In the genomic region with DNA sequence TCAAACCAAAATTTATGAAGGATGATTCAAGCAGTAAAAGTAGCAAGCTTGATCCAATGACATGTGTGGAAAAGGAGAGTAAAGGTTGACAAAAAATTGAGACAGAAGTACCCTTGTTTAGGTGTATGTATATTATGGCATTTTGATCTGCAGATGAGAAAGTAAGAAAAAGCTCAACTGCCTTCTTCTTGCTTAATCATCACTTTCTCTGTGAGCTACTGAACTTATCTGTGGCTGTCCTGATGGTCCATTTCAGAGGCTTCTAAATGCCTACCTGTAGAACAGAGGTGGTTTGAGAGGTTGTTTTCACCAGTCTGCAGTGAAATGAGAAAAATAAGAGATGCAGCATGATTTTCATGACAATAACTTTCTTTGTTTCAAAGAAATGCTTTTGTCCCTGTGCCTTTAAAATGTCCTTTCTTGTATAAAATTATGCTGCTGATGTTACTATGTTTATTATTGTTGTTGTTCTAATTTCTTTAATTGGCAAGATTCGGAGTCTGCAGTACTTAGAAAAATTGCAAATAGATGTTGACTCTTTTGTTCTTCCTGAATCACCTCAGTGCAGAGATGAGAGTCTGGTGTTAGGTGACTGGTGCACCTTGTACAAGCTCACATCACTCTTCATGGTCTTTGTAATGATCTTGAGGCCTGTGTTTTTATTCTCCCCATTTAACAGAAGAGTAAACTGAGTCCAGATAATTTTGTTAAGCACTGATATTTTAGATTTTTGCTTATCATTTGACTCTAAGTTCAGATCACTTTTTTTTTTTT, we compare ENCODE assay signal across 22 cellular contexts.
DNase-seq lines count a peak whose midpoint lies in the region; ATAC-seq and TF ChIP-seq lines count a peak whose summit lies in the region.
"Had no signal": no experiment of that assay in that cellular context is flagged by ENCODE, and none has a peak within 500 bp of the region (broad histone marks: within the 10 kb centered on the region; RNA-seq: fewer than 3 reads in every experiment).

No MANE protein-coding gene starts in this region.

- POLR2A ChIA-PET in CD8-positive, alpha-beta memory T cell (lab: Charles Lee): interaction anchor here (0.7 to 1.6 kb wide), 6 partner anchors 15 to 1642 kb away, joined by 3 to 7 read pairs (median 4); no protein-coding TSS in a partner anchor

- no peaks in the 10 kb centered on the region for H3K36me3 ChIP-seq in CD8-positive, alpha-beta memory T cell (ENCODE audit: insufficient read depth, low read length)
- H3K36me3 ChIP-seq: heart right ventricle, neutrophil, prostate gland had no signal

- no peak for TF ChIP-seq CTCF in natural killer cell (IDR thresholded peaks at IDR 0.05)

- CTCF ChIA-PET in CD8-positive, alpha-beta memory T cell (lab: Charles Lee): interaction anchor here (0.6 to 1.3 kb wide), 3 partner anchors 14 to 148 kb away, joined by 3 to 4 read pairs (median 3); no protein-coding TSS in a partner anchor

- peaks cover 12% of the 10 kb centered on the region for H3K36me3 Mint-ChIP-seq in activated T-cell treated with anti-CD3 and anti-CD28 coated beads, Interleukin-2, amount 50 U/mL, for 24 hours (ENCODE audit: low read depth)
- H3K36me3 Mint-ChIP-seq in CD8-positive, alpha-beta memory T cell: peaks cover 7 to 24% (median 9%) of the 10 kb centered on the region in 3 donors
- H3K36me3 Mint-ChIP-seq in activated T-helper 1 cell treated with anti-CD3 and anti-CD28 coated beads, Interleukin-12 subunit alpha, Interleukin-12 subunit beta, Interleukin-2, Interleukin-4 antibody, amounts not matched to agents 30 ng/mL and 10 ng/mL and 1 ng/mL, durations not matched to agents 14 hours and 24 hours and 36 hours (ENCODE audit: low read depth): peaks cover 10% of the 10 kb centered on the region
- H3K36me3 Mint-ChIP-seq in natural killer cell: peaks cover 15% of the 10 kb centered on the region

- intact Hi-C loops in activated T-helper 1 cell treated with anti-CD3 and anti-CD28 coated beads, Interleukin-12 subunit alpha, Interleukin-12 subunit beta, Interleukin-2, Interleukin-4 antibody, amounts not matched to agents 30 ng/mL and 10 ng/mL and 1 ng/mL, durations not matched to agents 14 hours and 24 hours and 36 hours (cut with micrococcal nuclease): no loop called here
- intact Hi-C loops in natural killer cell (cut with micrococcal nuclease): no loop called here

- no peak overlapping the region for H3K27ac ChIP-seq in CD8-positive, alpha-beta memory T cell (ENCODE audit: low read depth, low read length)
- H3K27ac ChIP-seq: neutrophil, prostate gland had no signal

- no peaks in the 10 kb centered on the region for H3K27me3 Mint-ChIP-seq in activated T-cell treated with anti-CD3 and anti-CD28 coated beads, Interleukin-2, amount 50 U/mL, for 24 hours
- H3K27me3 Mint-ChIP-seq in CD8-positive, alpha-beta memory T cell: peaks cover 0 to 1% of the 10 kb centered on the region in 2 donors
- H3K27me3 Mint-ChIP-seq in activated T-helper 1 cell treated with anti-CD3 and anti-CD28 coated beads, Interleukin-12 subunit alpha, Interleukin-12 subunit beta, Interleukin-2, Interleukin-4 antibody, amounts not matched to agents 30 ng/mL and 10 ng/mL and 1 ng/mL, durations not matched to agents 14 hours and 24 hours and 36 hours (ENCODE audit: insufficient read depth): peaks cover 4% of the 10 kb centered on the region
- no peaks in the 10 kb centered on the region for H3K27me3 Mint-ChIP-seq in natural killer cell (ENCODE audit: low read depth in 2 of 2)

- peaks cover 3% of the 10 kb centered on the region for H3K9me3 ChIP-seq in CD8-positive, alpha-beta memory T cell (ENCODE audit: low read length)
- H3K9me3 ChIP-seq: neutrophil, prostate gland had no signal

- H3K27ac Mint-ChIP-seq in activated T-cell treated with anti-CD3 and anti-CD28 coated beads, Interleukin-2, amount 50 U/mL, for 24 hours: peak overlapping the region; percentile 93
- peak overlapping the region; percentile 83 to 99 (median 97) for H3K27ac Mint-ChIP-seq in CD8-positive, alpha-beta memory T cell
- H3K27ac Mint-ChIP-seq in activated T-helper 1 cell treated with anti-CD3 and anti-CD28 coated beads, Interleukin-12 subunit alpha, Interleukin-12 subunit beta, Interleukin-2, Interleukin-4 antibody, amounts not matched to agents 30 ng/mL and 10 ng/mL and 1 ng/mL, durations not matched to agents 14 hours and 24 hours and 36 hours: peak overlapping the region; percentile 25
- H3K27ac Mint-ChIP-seq in natural killer cell: peak overlapping the region; percentile 73 to 87

- peaks cover 45% of the 10 kb centered on the region for H3K4me1 ChIP-seq in CD8-positive, alpha-beta memory T cell (ENCODE audit: insufficient read depth, low read length)
- H3K4me1 ChIP-seq: prostate gland had no signal

- H3K27me3 ChIP-seq in CD8-positive, alpha-beta memory T cell (ENCODE audit: insufficient read depth, low read length, poor library complexity, severe bottlenecking): no peaks in the 10 kb centered on the region

- no peak overlapping the region for H3K4me3 Mint-ChIP-seq in activated T-cell treated with anti-CD3 and anti-CD28 coated beads, Interleukin-2, amount 50 U/mL, for 24 hours
- peak overlapping the region; percentile 29 to 87 (median 61) for H3K4me3 Mint-ChIP-seq in CD8-positive, alpha-beta memory T cell
- peak overlapping the region; percentile 25 for H3K4me3 Mint-ChIP-seq in activated T-helper 1 cell treated with anti-CD3 and anti-CD28 coated beads, Interleukin-12 subunit alpha, Interleukin-12 subunit beta, Interleukin-2, Interleukin-4 antibody, amounts not matched to agents 30 ng/mL and 10 ng/mL and 1 ng/mL, durations not matched to agents 14 hours and 24 hours and 36 hours
- peak overlapping the region; percentile 60 for H3K4me3 Mint-ChIP-seq in natural killer cell

- peak in 1 of 3 donors; percentile 32 for ATAC-seq in natural killer cell
- ATAC-seq in HG02678 (IDR thresholded peaks at IDR 0.05; ENCODE audit: unreplicated experiment): no peak
- ATAC-seq: heart right ventricle, left colon had no signal

- DNase-seq in activated T-cell treated with anti-CD3 and anti-CD28 coated beads, Interleukin-2, amount 50 U/mL, for 24 hours: no peak
- DNase-seq in activated T-cell treated with anti-CD3 and anti-CD28 coated beads for 4 hours (no peak), natural killer cell (no peak), SIG-M5 treated with dmso at 0.1 percent for 504 hours (lab: John Stamatoyannopoulos, UW; ENCODE audit: unreplicated experiment) (no peak)
- no peak for DNase-seq in CD8-positive, alpha-beta memory T cell
- DNase-seq in activated T-helper 1 cell treated with anti-CD3 and anti-CD28 coated beads, Interleukin-12 subunit alpha, Interleukin-12 subunit beta, Interleukin-2, Interleukin-4 antibody, amounts not matched to agents 30 ng/mL and 10 ng/mL and 1 ng/mL, durations not matched to agents 14 hours and 24 hours and 36 hours (ENCODE audit: low spot score): no peak
- no peak for DNase-seq in stimulated activated CD4-positive, alpha-beta T cell treated with anti-CD3 and anti-CD28 coated beads, Interleukin-4, amount 100 ng/mL, for 24 hours
- DNase-seq: ACHN; activated CD4-positive, CD25-positive, alpha-beta regulatory T cell treated with anti-CD3 and anti-CD28 coated beads, Interleukin-2, amount 50 U/mL, for 72 hours; activated CD8-positive, alpha-beta memory T cell treated with anti-CD3 and anti-CD28 coated beads, Interleukin-2, amount 50 U/mL, for 4 hours; Calu3; foreskin fibroblast; heart right ventricle; KG1; left colon; NCI-H1417 treated with DMSO at 0.1 percent for 48 hours; NCI-H510A treated with DMSO at 0.1 percent for 48 hours; SHP77 treated with DMSO at 0.1 percent for 48 hours; stimulated activated CD8-positive, alpha-beta memory T cell treated with anti-CD3 and anti-CD28 coated beads, Interleukin-4, amount 100 ng/mL, for 48 hours had no signal

- peaks cover 11% of the 10 kb centered on the region for H3K9me3 Mint-ChIP-seq in activated T-cell treated with anti-CD3 and anti-CD28 coated beads, Interleukin-2, amount 50 U/mL, for 24 hours
- H3K9me3 Mint-ChIP-seq in CD8-positive, alpha-beta memory T cell: peaks cover 8 to 15% (median 13%) of the 10 kb centered on the region in 5 donors
- peaks cover 22% of the 10 kb centered on the region for H3K9me3 Mint-ChIP-seq in activated T-helper 1 cell treated with anti-CD3 and anti-CD28 coated beads, Interleukin-12 subunit alpha, Interleukin-12 subunit beta, Interleukin-2, Interleukin-4 antibody, amounts not matched to agents 30 ng/mL and 10 ng/mL and 1 ng/mL, durations not matched to agents 14 hours and 24 hours and 36 hours
- peaks cover 3 to 13% of the 10 kb centered on the region in 2 donors for H3K9me3 Mint-ChIP-seq in natural killer cell

- peaks cover 48% of the 10 kb centered on the region for H3K4me1 Mint-ChIP-seq in activated T-cell treated with anti-CD3 and anti-CD28 coated beads, Interleukin-2, amount 50 U/mL, for 24 hours (ENCODE audit: low read depth)
- peaks cover 47 to 61% (median 55%) of the 10 kb centered on the region in 3 donors for H3K4me1 Mint-ChIP-seq in CD8-positive, alpha-beta memory T cell
- H3K4me1 Mint-ChIP-seq in activated T-helper 1 cell treated with anti-CD3 and anti-CD28 coated beads, Interleukin-12 subunit alpha, Interleukin-12 subunit beta, Interleukin-2, Interleukin-4 antibody, amounts not matched to agents 30 ng/mL and 10 ng/mL and 1 ng/mL, durations not matched to agents 14 hours and 24 hours and 36 hours (ENCODE audit: low read depth): peaks cover 44% of the 10 kb centered on the region
- peaks cover 37 to 44% of the 10 kb centered on the region in 2 donors for H3K4me1 Mint-ChIP-seq in natural killer cell

- no peak overlapping the region for H3K4me3 ChIP-seq in CD8-positive, alpha-beta memory T cell (ENCODE audit: low read length)
- H3K4me3 ChIP-seq: heart right ventricle, prostate gland had no signal

Comparison
In these comparisons a context has a peak if more than half of its experiments do, and no peak if none do; other contexts are left out.
1. H3K27ac Mint-ChIP-seq: peak in every context shown above with its lines; median percentile 97 in CD8-positive, alpha-beta memory T cell; 93 in activated T-cell treated with anti-CD3 and anti-CD28 coated beads, Interleukin-2, amount 50 U/mL, for 24 hours; 80 in natural killer cell; 25 in activated T-helper 1 cell treated with anti-CD3 and anti-CD28 coated beads, Interleukin-12 subunit alpha, Interleukin-12 subunit beta, Interleukin-2, Interleukin-4 antibody, amounts not matched to agents 30 ng/mL and 10 ng/mL and 1 ng/mL, durations not matched to agents 14 hours and 24 hours and 36 hours.